10 cellular contexts compared by ENCODE assay signal in genomic region chr7:263483-264351, GRCh38. TPM values are rescaled to one million over a fixed set of nuclear protein-coding genes. Genes with fewer than 3 reads are reported as not detected.
DNase-seq lines count a peak whose midpoint lies in the region; ATAC-seq and TF ChIP-seq lines count a peak whose summit lies in the region.
"Not testable (repeated sequence)": the region's sequence is repeated elsewhere in the genome, so short reads cannot be mapped to it uniquely, and the experiment has no call there.
"Had no signal": no experiment of that assay in that cellular context is flagged by ENCODE, and none has a peak within 500 bp of the region (broad histone marks: within the 10 kb centered on the region; RNA-seq: fewer than 3 reads in every experiment).

No MANE protein-coding gene starts in this region.

- H2AFZ ChIP-seq in OCI-LY1 (ENCODE audit: low read length), result not testable (repeated sequence)

- H3K36me3 Mint-ChIP-seq in activated CD4-positive, alpha-beta T cell treated with anti-CD3 and anti-CD28 coated beads, Interleukin-2, amount 10 ng/mL, durations not matched to agents 7 days and 5 days (ENCODE audit: low read depth); activated naive CD8-positive, alpha-beta T cell treated with anti-CD3 and anti-CD28 coated beads, Interleukin-2, amount 50 U/mL, for 24 hours (ENCODE audit: low read depth); natural killer cell treated with Interleukin-12 subunit alpha and Interleukin-12 subunit beta and Interleukin-15 and Interleukin-18, amount 100 ng/mL, for 72 hours: not testable (repeated sequence)

- not testable (repeated sequence) for H3K9me2 ChIP-seq in OCI-LY1 (ENCODE audit: low read depth, low read length)

- H3K27ac Mint-ChIP-seq in activated CD4-positive, alpha-beta T cell treated with anti-CD3 and anti-CD28 coated beads, Interleukin-2, amount 10 ng/mL, durations not matched to agents 7 days and 5 days, result peak overlapping the region; percentile 57
- H3K27ac Mint-ChIP-seq in activated naive CD8-positive, alpha-beta T cell treated with anti-CD3 and anti-CD28 coated beads, Interleukin-2, amount 50 U/mL, for 24 hours; natural killer cell treated with Interleukin-12 subunit alpha and Interleukin-12 subunit beta and Interleukin-15 and Interleukin-18, amount 100 ng/mL, for 72 hours: not testable (repeated sequence)

- H3K9me3 Mint-ChIP-seq in activated CD4-positive, alpha-beta T cell treated with anti-CD3 and anti-CD28 coated beads, Interleukin-2, amount 10 ng/mL, durations not matched to agents 7 days and 5 days; activated naive CD8-positive, alpha-beta T cell treated with anti-CD3 and anti-CD28 coated beads, Interleukin-2, amount 50 U/mL, for 24 hours; natural killer cell treated with Interleukin-12 subunit alpha and Interleukin-12 subunit beta and Interleukin-15 and Interleukin-18, amount 100 ng/mL, for 72 hours: not testable (repeated sequence)

- not testable (repeated sequence) for H3K4me1 ChIP-seq in OCI-LY1 (ENCODE audit: insufficient read depth, low read length, severe bottlenecking)

- not testable (repeated sequence) for H3K4me3 Mint-ChIP-seq in activated CD4-positive, alpha-beta T cell treated with anti-CD3 and anti-CD28 coated beads, Interleukin-2, amount 10 ng/mL, durations not matched to agents 7 days and 5 days; activated naive CD8-positive, alpha-beta T cell treated with anti-CD3 and anti-CD28 coated beads, Interleukin-2, amount 50 U/mL, for 24 hours
- peak overlapping the region; percentile 23 for H3K4me3 Mint-ChIP-seq in natural killer cell treated with Interleukin-12 subunit alpha and Interleukin-12 subunit beta and Interleukin-15 and Interleukin-18, amount 100 ng/mL, for 72 hours

- H3K4me1 Mint-ChIP-seq in activated CD4-positive, alpha-beta T cell treated with anti-CD3 and anti-CD28 coated beads, Interleukin-2, amount 10 ng/mL, durations not matched to agents 7 days and 5 days; activated naive CD8-positive, alpha-beta T cell treated with anti-CD3 and anti-CD28 coated beads, Interleukin-2, amount 50 U/mL, for 24 hours; natural killer cell treated with Interleukin-12 subunit alpha and Interleukin-12 subunit beta and Interleukin-15 and Interleukin-18, amount 100 ng/mL, for 72 hours (ENCODE audit: low read depth in 2 of 2): not testable (repeated sequence)

- H3K36me3 ChIP-seq in OCI-LY1 (ENCODE audit: insufficient read depth, low read length), result not testable (repeated sequence)

- not testable (repeated sequence) for H3K4me2 ChIP-seq in OCI-LY1 (ENCODE audit: low read length)

- not testable (repeated sequence) for H4K20me1 ChIP-seq in OCI-LY1 (ENCODE audit: insufficient read depth, low read length)

- not testable (repeated sequence) for H3K79me2 ChIP-seq in OCI-LY1 (ENCODE audit: insufficient read depth, low read length)

- H3K27ac ChIP-seq in OCI-LY1 (ENCODE audit: low read depth, low read length, poor library complexity, severe bottlenecking), result not testable (repeated sequence)

- ATAC-seq in GM21786 (IDR thresholded peaks at IDR 0.05; ENCODE audit: unreplicated experiment), result peak; percentile 65
- not testable (repeated sequence) for ATAC-seq in activated naive CD8-positive, alpha-beta T cell treated with anti-CD3 and anti-CD28 coated beads, Interleukin-2, amount 50 U/mL, for 24 hours; natural killer cell treated with Interleukin-12 subunit alpha and Interleukin-12 subunit beta and Interleukin-15 and Interleukin-18, amount 100 ng/mL, for 72 hours

- H3K4me3 ChIP-seq in OCI-LY1 (ENCODE audit: low read depth, low read length, poor library complexity, severe bottlenecking); foreskin fibroblast (ENCODE audit: low read depth in 1 of 2, low read length in 2 of 2): not testable (repeated sequence)

- peak; percentile 53 for TF ChIP-seq CTCF in OCI-LY1 (IDR thresholded peaks at IDR 0.05; ENCODE audit: low read length)
- peak; percentile 25 for TF ChIP-seq CTCF in foreskin fibroblast (IDR thresholded peaks at IDR 0.05; ENCODE audit: low read depth, low read length)

- POLR2A ChIA-PET in activated CD4-positive, alpha-beta T cell treated with anti-CD3 and anti-CD28 coated beads, Interleukin-2, amount 10 ng/mL, durations not matched to agents 7 days and 5 days (lab: Charles Lee), result not testable (repeated sequence)

- not testable (repeated sequence) for H3K9ac ChIP-seq in OCI-LY1 (ENCODE audit: low read length)

- not testable (repeated sequence) for H3K27me3 Mint-ChIP-seq in activated CD4-positive, alpha-beta T cell treated with anti-CD3 and anti-CD28 coated beads, Interleukin-2, amount 10 ng/mL, durations not matched to agents 7 days and 5 days; activated naive CD8-positive, alpha-beta T cell treated with anti-CD3 and anti-CD28 coated beads, Interleukin-2, amount 50 U/mL, for 24 hours; natural killer cell treated with Interleukin-12 subunit alpha and Interleukin-12 subunit beta and Interleukin-15 and Interleukin-18, amount 100 ng/mL, for 72 hours

- H3K27me3 ChIP-seq in OCI-LY1 (ENCODE audit: insufficient read depth, low read length), result not testable (repeated sequence)

- DNase-seq in CD1c-positive myeloid dendritic cell (ENCODE audit: extremely low spot score), result peak; percentile 48
- not testable (repeated sequence) for DNase-seq in activated CD4-positive, alpha-beta T cell treated with anti-CD3 and anti-CD28 coated beads, Interleukin-2, amount 10 ng/mL, durations not matched to agents 7 days and 5 days; foreskin fibroblast; natural killer cell treated with Interleukin-12 subunit alpha and Interleukin-12 subunit beta and Interleukin-15 and Interleukin-18, amount 100 ng/mL, for 72 hours (ENCODE audit: low spot score)
- DNase-seq in activated naive CD8-positive, alpha-beta T cell treated with anti-CD3 and anti-CD28 coated beads, Interleukin-2, amount 50 U/mL, for 24 hours, result peak; percentile 85
- peak; percentile 16 for DNase-seq in stimulated activated CD8-positive, alpha-beta memory T cell treated with anti-CD3 and anti-CD28 coated beads, Interleukin-4, amount 100 ng/mL, for 24 hours (ENCODE audit: low read depth)

- peaks cover 13% of the 10 kb centered on the region; the same call in 1 of the 2 replicates for H3F3A ChIP-seq in OCI-LY1 (ENCODE audit: insufficient read depth, low read length)

- not testable (repeated sequence) for H3K9me3 ChIP-seq in OCI-LY1 (ENCODE audit: low read length)

- CTCF ChIA-PET in activated CD4-positive, alpha-beta T cell treated with anti-CD3 and anti-CD28 coated beads, Interleukin-2, amount 10 ng/mL, durations not matched to agents 7 days and 5 days (lab: Charles Lee), result interaction anchor here (0.6 to 2.9 kb wide), 21 partner anchors 8 to 638 kb away, joined by 3 to 23 read pairs (median 3); no protein-coding TSS in a partner anchor

RNA-seq across cellular contexts. Expression of gene FOXL3, which starts 26.3 kb away (rescaled TPM):
- not detected for total RNA-seq in activated CD4-positive, alpha-beta T cell treated with anti-CD3 and anti-CD28 coated beads, Interleukin-2, amount 10 ng/mL, durations not matched to agents 7 days and 5 days
- total RNA-seq in natural killer cell treated with Interleukin-12 subunit alpha and Interleukin-12 subunit beta and Interleukin-15 and Interleukin-18, amount 100 ng/mL, for 72 hours, result not detected
- total RNA-seq: cardiac muscle cell, fibroblast of villous mesenchyme had no signal
